Comparison of ENCODE assay signal across 17 cellular contexts in genomic region chr5:76638466-76638865, GRCh38. TPM values are rescaled to one million over a fixed set of nuclear protein-coding genes. Genes with fewer than 3 reads are reported as not detected.
A peak's percentile ranks its signal among the peaks of the same experiment; 100 is the strongest.
DNase-seq lines count a peak whose midpoint lies in the region; ATAC-seq and TF ChIP-seq lines count a peak whose summit lies in the region.
"Had no signal": no experiment of that assay in that cellular context is flagged by ENCODE, and none has a peak within 500 bp of the region (broad histone marks: within the 10 kb centered on the region; RNA-seq: fewer than 3 reads in every experiment).

No MANE protein-coding gene starts in this region.

- no peak overlapping the region for H3K4ac ChIP-seq in mesenchymal stem cell (ENCODE audit: low read depth in 1 of 2, low read length in 2 of 2)

- no peaks in the 10 kb centered on the region for H3K9me3 ChIP-seq in CD4-positive, alpha-beta T cell (ENCODE audit: control insufficient read depth, low read length)
- H3K9me3 ChIP-seq in mesenchymal stem cell (ENCODE audit: control insufficient read depth, low read length) = no peaks in the 10 kb centered on the region
- H3K9me3 ChIP-seq: BLaER1, colonic mucosa, right lobe of liver, SJCRH30 had no signal

- H2BK120ac ChIP-seq in mesenchymal stem cell (ENCODE audit: low read depth, low read length) = no peak overlapping the region

- H3K4me3 Mint-ChIP-seq in CD4-positive, alpha-beta T cell = no peak overlapping the region
- H3K4me3 Mint-ChIP-seq in T-cell = no peak overlapping the region

- in situ Hi-C loops in ACHN (cut with HindIII; ENCODE audit: low pct_ligation_motif_present, low pct_unique_long_range_greater_than_20kb, low sequenced_read_pairs) = no loop called here

- no peaks in the 10 kb centered on the region for H3K4me1 Mint-ChIP-seq in CD4-positive, alpha-beta T cell (ENCODE audit: low read depth)
- peaks cover 4 to 18% (median 6%) of the 10 kb centered on the region in 3 donors for H3K4me1 Mint-ChIP-seq in T-cell

- peak overlapping the region; percentile 29 for H3K27ac Mint-ChIP-seq in CD4-positive, alpha-beta T cell
- peak overlapping the region; percentile 2 to 43 for H3K27ac Mint-ChIP-seq in T-cell

- no peak overlapping the region for H3K18ac ChIP-seq in mesenchymal stem cell (ENCODE audit: low read depth in 1 of 2, low read length in 2 of 2)

- no peaks in the 10 kb centered on the region for H3K27me3 ChIP-seq in CD4-positive, alpha-beta T cell (ENCODE audit: control insufficient read depth, insufficient read depth, low read length)
- H3K27me3 ChIP-seq in mesenchymal stem cell (ENCODE audit: control insufficient read depth in 1 of 2, insufficient read depth in 1 of 2, low read length in 2 of 2) = no peaks in the 10 kb centered on the region
- H3K27me3 ChIP-seq: BLaER1, colonic mucosa, right lobe of liver, SJCRH30 had no signal

- H2AFZ ChIP-seq in mesenchymal stem cell (ENCODE audit: low read depth, low read length) = no peak overlapping the region

- H2BK15ac ChIP-seq in mesenchymal stem cell (ENCODE audit: low read depth, poor library complexity, severe bottlenecking) = no peak overlapping the region

- H3K9ac ChIP-seq in mesenchymal stem cell (ENCODE audit: low read length) = no peak overlapping the region
- H3K9ac ChIP-seq: BLaER1 had no signal

- ATAC-seq in CD4-positive, alpha-beta T cell (ENCODE audit: poor library complexity) = no peak
- ATAC-seq in T-cell (replicated peaks in 1 of 4) (no peak), HG03135 (IDR thresholded peaks at IDR 0.05; ENCODE audit: unreplicated experiment) (no peak)

- 94% methylated on average over 1 of the region's 1 CpG for WGBS in mesenchymal stem cell

- H3K14ac ChIP-seq in mesenchymal stem cell (ENCODE audit: low read length in 2 of 2) = no peak overlapping the region

- H3K4me1 ChIP-seq in mesenchymal stem cell (ENCODE audit: control insufficient read depth, insufficient read depth, low read depth, low read length) = peaks cover 2% of the 10 kb centered on the region
- H3K4me1 ChIP-seq: BLaER1, colonic mucosa had no signal

- H2BK12ac ChIP-seq in mesenchymal stem cell (ENCODE audit: low read length in 2 of 2) = no peak overlapping the region

- H3K4me3 ChIP-seq in fibroblast of the aortic adventitia (ENCODE audit: low read depth, low read length) (no peak overlapping the region), mesenchymal stem cell (ENCODE audit: insufficient read depth in 1 of 2, low read depth in 1 of 2, low read length in 2 of 2) (no peak overlapping the region)
- H3K4me3 ChIP-seq: BLaER1, colonic mucosa, right lobe of liver, SJCRH30 had no signal

- H3K79me1 ChIP-seq in mesenchymal stem cell (replicated peaks; ENCODE audit: low read length, poor library complexity, severe bottlenecking) = no peaks in the 10 kb centered on the region

- no peak overlapping the region for H3K27ac ChIP-seq in CD4-positive, alpha-beta T cell (ENCODE audit: low read depth, low read length)
- H3K27ac ChIP-seq in substantia nigra (ENCODE audit: low read depth, low read length, poor library complexity, severe bottlenecking) (no peak overlapping the region), mesenchymal stem cell (ENCODE audit: low read length, poor library complexity, severe bottlenecking) (no peak overlapping the region)
- H3K27ac ChIP-seq: BLaER1, colonic mucosa, right lobe of liver, SJCRH30 had no signal

- CTCF ChIA-PET in CD4-positive, alpha-beta T cell (lab: Charles Lee) = interaction anchor here (1.0 to 1.3 kb wide), 2 partner anchors 37 to 136 kb away, joined by 3 to 4 read pairs; no protein-coding TSS in a partner anchor
- CTCF ChIA-PET in T-cell (lab: Charles Lee) = interaction anchor here (0.6 to 1.4 kb wide), 3 partner anchors 32 to 102 kb away, joined by 3 to 5 read pairs (median 4); no protein-coding TSS in a partner anchor

- H2BK5ac ChIP-seq in mesenchymal stem cell (ENCODE audit: low read depth, low read length, poor library complexity, severe bottlenecking) = no peak overlapping the region

- H3K36me3 Mint-ChIP-seq in CD4-positive, alpha-beta T cell (ENCODE audit: low read depth) = peaks cover 98% of the 10 kb centered on the region
- H3K36me3 Mint-ChIP-seq in T-cell = peaks cover 72% of the 10 kb centered on the region

- H3K27me3 Mint-ChIP-seq in CD4-positive, alpha-beta T cell = no peaks in the 10 kb centered on the region
- no peaks in the 10 kb centered on the region for H3K27me3 Mint-ChIP-seq in T-cell

- POLR2A ChIA-PET in CD4-positive, alpha-beta T cell (lab: Charles Lee) = no interaction called here
- POLR2A ChIA-PET in T-cell (lab: Charles Lee) = interaction anchor here in 1 of 2 donors (0.5 kb wide), 1 partner anchor 74 kb away, joined by 5 read pairs; no protein-coding TSS in a partner anchor

- H3K9me3 Mint-ChIP-seq in CD4-positive, alpha-beta T cell = no peaks in the 10 kb centered on the region
- no peaks in the 10 kb centered on the region for H3K9me3 Mint-ChIP-seq in T-cell

- no peak overlapping the region for H3K23ac ChIP-seq in mesenchymal stem cell (ENCODE audit: low read length in 2 of 2)

- no peak overlapping the region for H2AK5ac ChIP-seq in mesenchymal stem cell (ENCODE audit: low read length, severe bottlenecking)

- no peak for TF ChIP-seq CTCF in CD4-positive, alpha-beta T cell (IDR thresholded peaks at IDR 0.05)
- TF ChIP-seq CTCF in GM20000 (IDR thresholded peaks at IDR 0.05; ENCODE audit: extremely low read depth, missing control alignments) (no peak), fibroblast of the aortic adventitia (IDR thresholded peaks at IDR 0.05; ENCODE audit: insufficient read depth, low read length) (no peak)

- intact Hi-C loops in CD4-positive, alpha-beta T cell (cut with DNase I, micrococcal nuclease) = no loop called here

- H4K91ac ChIP-seq in mesenchymal stem cell (ENCODE audit: low read length) = no peak overlapping the region

- H3K36me3 ChIP-seq in mesenchymal stem cell (ENCODE audit: control insufficient read depth in 1 of 2, insufficient read depth in 2 of 2, low read depth in 1 of 2, low read length in 2 of 2) = no peaks in the 10 kb centered on the region
- H3K36me3 ChIP-seq: colonic mucosa, SJCRH30 had no signal

- no peak overlapping the region for H4K8ac ChIP-seq in mesenchymal stem cell (ENCODE audit: low read length)

- DNase-seq in CD4-positive, alpha-beta T cell = no peak
- DNase-seq in GM20000 (ENCODE audit: low spot score) (peak; percentile 17), T-cell (no peak), fibroblast of the aortic adventitia (ENCODE audit: low read depth) (peak; percentile 52), substantia nigra (lab: John Stamatoyannopoulos, UW) (no peak), ACHN (no peak), mesenchymal stem cell (no peak)
- DNase-seq: activated CD4-positive, alpha-beta T cell treated with anti-CD3 and anti-CD28 coated beads for 1 hour; activated naive CD4-positive, alpha-beta T cell; colonic mucosa; NCI-H1092 treated with DMSO at 0.1 percent for 48 hours; NCI-H524 treated with DMSO at 0.1 percent for 48 hours; right lobe of liver; SJCRH30 had no signal

- H3K4me2 ChIP-seq in mesenchymal stem cell (ENCODE audit: low read length, poor library complexity, severe bottlenecking) = no peak overlapping the region
- H3K4me2 ChIP-seq: BLaER1 had no signal

RNA-seq across cellular contexts. Expression of gene F2RL2, which starts 15.3 kb away (rescaled TPM):
- total RNA-seq in CD4-positive, alpha-beta T cell = not detected
- total RNA-seq in T-cell (under 1 TPM in 1 of 5 donors, not detected in 4; 0.09 TPM), fibroblast of the aortic adventitia (ENCODE audit: low replicate concordance) (9.8 and 18.6 TPM in 2 replicates)
- polyA plus RNA-seq in mesenchymal stem cell (2013, experiment 1 of 2) = 72.2 TPM
- polyA plus RNA-seq in mesenchymal stem cell (2013, experiment 2 of 2) = 71.8 TPM
- polyA plus RNA-seq: keratinocyte had no signal

Comparison
In these comparisons a context has a peak if more than half of its experiments do, and no peak if none do; other contexts are left out.
1. DNase-seq: peak in GM20000 (single experiment) and fibroblast of the aortic adventitia (single experiment); none in CD4-positive, alpha-beta T cell (0 of 10), T-cell (0 of 34), substantia nigra (0 of 49), ACHN (single experiment) and mesenchymal stem cell (single experiment).